16 cellular contexts compared by ENCODE assay signal in genomic region chr7:114150704-114151103, GRCh38.
"Had no signal": no experiment of that assay in that cellular context is flagged by ENCODE, and none has a peak within 500 bp of the region (broad histone marks: within the 10 kb centered on the region; RNA-seq: fewer than 3 reads in every experiment).

No MANE protein-coding gene starts in this region.

- DNase-seq: activated CD4-positive, alpha-beta memory T cell treated with anti-CD3 and anti-CD28 coated beads, Interleukin-2, amount 10 ng/mL, durations not matched to agents 7 days and 5 days; activated CD4-positive, alpha-beta T cell treated with anti-CD3 and anti-CD28 coated beads for 36 hours; activated CD4-positive, alpha-beta T cell treated with anti-CD3 and anti-CD28 coated beads, Interleukin-2, amount 50 U/mL, for 1 hour; activated gamma-delta T cell; activated naive CD4-positive, alpha-beta T cell treated with anti-CD3 and anti-CD28 coated beads for 36 hours; activated T-cell treated with anti-CD3 and anti-CD28 coated beads for 4 hours; activated T-cell treated with anti-CD3 and anti-CD28 coated beads, Interleukin-2, amount 50 U/mL, for 48 hours; amygdala; KG1; NCI-H1105 treated with DMSO at 0.1 percent for 48 hours; NCI-H510A treated with DMSO at 0.1 percent for 48 hours; PC-3; SIG-M5; T-cell had no signal

- H3K27ac ChIP-seq: VCaP had no signal

- ATAC-seq: activated CD4-positive, alpha-beta T cell treated with anti-CD3 and anti-CD28 coated beads for 36 hours; activated T-helper 17 cell treated with anti-CD3 and anti-CD28 coated beads, Interleukin-2, amount 50 U/mL, for 72 hours; PC-3; T-cell had no signal
